ENCODE assay signal across 1 cellular context in genomic region chr12:52063986-52064649, GRCh38.
TF ChIP-seq lines count a peak whose summit lies in the region.

No MANE protein-coding gene starts in this region.

TF ChIP-seq in liver, 16 proteins besides CTCF, POLR2A, EP300 and RAD21:
- TF ChIP-seq NR2F2 (IDR thresholded peaks at IDR 0.05) (peak; percentile 10), FOXA2 (IDR thresholded peaks at IDR 0.05) (no peak)
